In genomic region chr1:24898152-24898908, GRCh38 we compare ENCODE assay signal across 8 cellular contexts. TPM values are rescaled to one million over a fixed set of nuclear protein-coding genes. Genes with fewer than 3 reads are reported as not detected.
DNase-seq lines count a peak whose midpoint lies in the region; ATAC-seq, FAIRE-seq and TF ChIP-seq lines count a peak whose summit lies in the region.

No MANE protein-coding gene starts in this region.

- H3K27ac ChIP-seq in liver (ENCODE audit: low read depth in 1 of 2, low read length in 2 of 2) (no peak overlapping the region), thyroid gland (no peak overlapping the region)

- FAIRE-seq in bronchial epithelial cell (lab: Jason Lieb, UNC) = peak; percentile 23

- peak; percentile 76 to 87 for TF ChIP-seq RAD21 in liver (IDR thresholded peaks at IDR 0.05)

- TF ChIP-seq CTCF in bronchial epithelial cell (IDR thresholded peaks at IDR 0.05; ENCODE audit: insufficient read depth, low read length, severe bottlenecking) (peak; percentile 85), liver (IDR thresholded peaks at IDR 0.05; ENCODE audit: low read depth, low read length, missing input control) (peak; percentile 88), thyroid gland (IDR thresholded peaks at IDR 0.05) (peak in 4 of 6 experiments; percentile 61 to 76 (median 72))

- intact Hi-C loops in thyroid gland (cut with DNase I) = loop anchor here (5.0 kb wide), 1 partner anchor 46 kb away; no protein-coding TSS in a partner anchor

- DNase-seq in COLO668 (lab: John Stamatoyannopoulos, UW; ENCODE audit: unreplicated experiment) (peak; percentile 44), SW480 (ENCODE audit: low spot score) (peak; percentile 44), bronchial epithelial cell (ENCODE audit: low read depth) (peak; percentile 29), thyroid gland (peak; percentile 30 to 31), NCI-H69 (lab: John Stamatoyannopoulos, UW) (no peak)

- no peak overlapping the region for H3K9ac ChIP-seq in liver (ENCODE audit: low read depth in 1 of 2, low read length in 2 of 2)

- H3K36me3 ChIP-seq in bronchial epithelial cell (ENCODE audit: control insufficient read depth, insufficient read depth, low read length) = no peaks in the 10 kb centered on the region
- no peaks in the 10 kb centered on the region for H3K36me3 ChIP-seq in liver (ENCODE audit: control insufficient read depth in 4 of 4, insufficient read depth in 3 of 4, low read depth in 1 of 4, low read length in 3 of 4)
- no peaks in the 10 kb centered on the region for H3K36me3 ChIP-seq in thyroid gland

- H3K4me1 ChIP-seq in liver (ENCODE audit: control insufficient read depth in 4 of 4, insufficient read depth in 4 of 4, low read length in 3 of 4) (no peaks in the 10 kb centered on the region), thyroid gland (peaks cover 0 to 7% of the 10 kb centered on the region in 2 donors)

- H3K4me3 ChIP-seq in bronchial epithelial cell (ENCODE audit: low read depth, low read length) (no peak overlapping the region), liver (ENCODE audit: low read depth in 1 of 3, low read length in 3 of 3) (no peak overlapping the region), thyroid gland (replicated peaks in 1 of 3) (no peak overlapping the region)

- WGBS in liver = 25% methylated on average over 9 of the region's 9 CpGs
- 36 to 42% methylated on average over 7 to 9 of the region's 9 CpGs for WGBS in thyroid gland, 2 donors

- H3K27me3 ChIP-seq in bronchial epithelial cell (ENCODE audit: control insufficient read depth, insufficient read depth, low read length) (no peaks in the 10 kb centered on the region), liver (ENCODE audit: control insufficient read depth in 4 of 4, insufficient read depth in 4 of 4, low read length in 3 of 4) (peaks cover 0 to 2% (median 0%) of the 10 kb centered on the region in 4 donors), thyroid gland (no peaks in the 10 kb centered on the region)

- H3K9me3 ChIP-seq in liver (ENCODE audit: control insufficient read depth in 4 of 4, low read length in 3 of 4) = no peaks in the 10 kb centered on the region
- no peaks in the 10 kb centered on the region for H3K9me3 ChIP-seq in thyroid gland

- TF ChIP-seq POLR2A in thyroid gland (IDR thresholded peaks at IDR 0.05) = no peak

- ATAC-seq in HG02678 (IDR thresholded peaks at IDR 0.05; ENCODE audit: unreplicated experiment) = peak; percentile 34
- ATAC-seq in GM21360 (IDR thresholded peaks at IDR 0.05; ENCODE audit: unreplicated experiment) = no peak

TF ChIP-seq in liver, 16 proteins besides CTCF, POLR2A, EP300 and RAD21:
- TF ChIP-seq GABPA (IDR thresholded peaks at IDR 0.05 in 1 of 2, conservative IDR thresholded peaks at IDR 0.05 in 1 of 2) (no peak), HNF4A (conservative IDR thresholded peaks at IDR 0.05) (no peak), REST (IDR thresholded peaks at IDR 0.05) (no peak)

RNA-seq across cellular contexts. Expression of gene RUNX3, which starts 31.7 kb away (rescaled TPM):
- total RNA-seq in bronchial epithelial cell (0.13 and 0.26 TPM in 2 replicates), liver (1 to 10 TPM in 1 of 2 donors, under 1 TPM in 1; 0.84 to 1.1 TPM), thyroid gland (1 to 10 TPM in 2 of 4 donors, under 1 TPM in 2; 0.27 to 2.8 (median 0.77) TPM)
- under 1 TPM; 0.43 to 0.92 TPM for polyA plus RNA-seq in liver
